In genomic region chr16:25111403-25112166, GRCh38 we compare ENCODE assay signal across 8 cellular contexts. TPM values are rescaled to one million over a fixed set of nuclear protein-coding genes. Genes with fewer than 3 reads are reported as not detected.
DNase-seq lines count a peak whose midpoint lies in the region; ATAC-seq and TF ChIP-seq lines count a peak whose summit lies in the region.

Gene LCMT1 (plus strand): TSS chr16:25111742. CDS start chr16:25111884, 142 bp downstream.

- H3K9me3 ChIP-seq in mucosa of rectum (ENCODE audit: control insufficient read depth in 2 of 2, low read length in 2 of 2) = no peaks in the 10 kb centered on the region

- no peaks in the 10 kb centered on the region for H3K9me3 Mint-ChIP-seq in activated T-cell treated with anti-CD3 and anti-CD28 coated beads, Interleukin-2, amount 50 U/mL, for 24 hours

- DNase-seq in DMS153 treated with DMSO at 0.1 percent for 48 hours (lab: John Stamatoyannopoulos, UW; ENCODE audit: unreplicated experiment) (peak; percentile 97), KBM-7 (peak; percentile 99), erythroblast (lab: John Stamatoyannopoulos, UW) (peak; percentile 97 to 98)
- DNase-seq in activated T-cell treated with anti-CD3 and anti-CD28 coated beads, Interleukin-2, amount 50 U/mL, for 24 hours = peak; percentile 90
- DNase-seq in stimulated activated CD8-positive, alpha-beta memory T cell treated with anti-CD3 and anti-CD28 coated beads, Interleukin-4, amount 100 ng/mL, for 48 hours = peak; percentile 92

- ATAC-seq in GM21717 (IDR thresholded peaks at IDR 0.05; ENCODE audit: unreplicated experiment) = peak; percentile 93

- H3K4me1 ChIP-seq in mucosa of rectum (ENCODE audit: control insufficient read depth in 2 of 2, insufficient read depth in 2 of 2, low read length in 2 of 2) = peaks cover 33 to 45% of the 10 kb centered on the region in 2 donors

- no peaks in the 10 kb centered on the region for H3K27me3 ChIP-seq in mucosa of rectum (ENCODE audit: control insufficient read depth in 2 of 2, insufficient read depth in 2 of 2, low read length in 2 of 2)

- peak within 1 kb of the TSS; percentile 94 to 99 for H3K4me3 ChIP-seq in mucosa of rectum (ENCODE audit: low read length in 2 of 2)

- in situ Hi-C loops in KBM-7 (cut with MboI; ENCODE audit: low pct_unique_long_range_greater_than_20kb, low sequenced_read_pairs) = no loop called here

- H3K9ac ChIP-seq in mucosa of rectum (ENCODE audit: low read depth in 1 of 2, low read length in 2 of 2) = peak within 1 kb of the TSS; percentile 88 to 89

- peak within 1 kb of the TSS; percentile 91 to 96 for H3K27ac ChIP-seq in mucosa of rectum (ENCODE audit: low read depth in 2 of 2, low read length in 2 of 2)

- peaks cover 0 to 10% of the 10 kb centered on the region in 2 donors for H3K36me3 ChIP-seq in mucosa of rectum (ENCODE audit: control insufficient read depth in 2 of 2, insufficient read depth in 2 of 2, low read length in 2 of 2)

- peaks cover 40% of the 10 kb centered on the region for H3K36me3 Mint-ChIP-seq in activated T-cell treated with anti-CD3 and anti-CD28 coated beads, Interleukin-2, amount 50 U/mL, for 24 hours (ENCODE audit: low read depth)

- peak within 1 kb of the TSS; percentile 84 for H3K4me3 Mint-ChIP-seq in activated T-cell treated with anti-CD3 and anti-CD28 coated beads, Interleukin-2, amount 50 U/mL, for 24 hours

- no peaks in the 10 kb centered on the region for H3K27me3 Mint-ChIP-seq in activated T-cell treated with anti-CD3 and anti-CD28 coated beads, Interleukin-2, amount 50 U/mL, for 24 hours

- H3K27ac Mint-ChIP-seq in activated T-cell treated with anti-CD3 and anti-CD28 coated beads, Interleukin-2, amount 50 U/mL, for 24 hours = peak within 1 kb of the TSS; percentile 99

- TF ChIP-seq POLR2A in erythroblast (IDR thresholded peaks at IDR 0.05; ENCODE audit: low read length) = peak; percentile 76

- H3K4me1 Mint-ChIP-seq in activated T-cell treated with anti-CD3 and anti-CD28 coated beads, Interleukin-2, amount 50 U/mL, for 24 hours (ENCODE audit: low read depth) = peaks cover 61% of the 10 kb centered on the region

TF ChIP-seq in PFSK-1, 5 proteins besides CTCF, POLR2A, EP300 and RAD21:
- TF ChIP-seq SIN3A (IDR thresholded peaks at IDR 0.05; ENCODE audit: borderline replicate concordance, insufficient read depth, low read length) = 0 out of 2 replicates have a peak, but pooled peaks have one; percentile 11
- no peak for TF ChIP-seq REST (IDR thresholded peaks at IDR 0.05; ENCODE audit: insufficient read depth in 1 of 2, low read depth in 2 of 2, low read length in 2 of 2)

RNA-seq across cellular contexts. Expression of gene LCMT1, which starts in this region (rescaled TPM):
- polyA plus RNA-seq in PFSK-1 (2012; ENCODE audit: insufficient read length, low read depth) = 52.9 TPM

Comparison
In these comparisons a context has a peak if more than half of its experiments do, and no peak if none do; other contexts are left out.
1. Peak in every context shown above with its lines: DNase-seq, ATAC-seq, H3K4me3 ChIP-seq and H3K27ac ChIP-seq.